Comparison of ENCODE assay signal across 7 cellular contexts in the genomic region with DNA sequence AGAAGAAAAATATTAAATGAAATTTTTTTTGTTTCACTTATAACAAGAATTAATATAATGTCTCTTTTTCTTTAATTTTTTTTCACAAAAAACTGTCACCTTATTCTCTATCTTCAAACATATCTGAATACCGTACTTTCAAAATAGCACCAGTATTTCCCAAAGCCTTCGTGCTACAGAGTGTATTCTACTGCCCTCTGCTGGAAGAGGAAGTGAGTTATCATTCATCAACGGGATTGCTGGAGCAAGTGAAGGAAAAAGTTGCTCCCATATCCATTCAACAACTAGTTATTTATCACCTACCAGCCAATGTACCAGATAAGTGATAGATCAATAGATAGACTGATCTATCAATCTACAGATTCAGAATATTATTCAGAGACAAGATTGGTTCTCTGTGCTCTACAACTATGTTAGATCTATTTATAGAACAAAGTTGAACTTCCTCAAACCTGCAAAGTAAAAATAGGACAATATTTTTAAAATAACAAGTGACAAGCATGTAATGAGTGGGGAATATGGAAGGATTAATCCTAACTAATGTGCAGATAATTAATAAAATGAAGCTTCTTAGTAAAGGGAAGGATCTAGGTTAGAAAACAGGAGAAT. TPM values are rescaled to one million over a fixed set of nuclear protein-coding genes. Genes with fewer than 3 reads are reported as not detected.
A peak's percentile ranks its signal among the peaks of the same experiment; 100 is the strongest.
DNase-seq lines count a peak whose midpoint lies in the region; ATAC-seq and TF ChIP-seq lines count a peak whose summit lies in the region.

No MANE protein-coding gene starts in this region.

- intact Hi-C loops in testis (cut with DNase I; ENCODE audit: low total_unique reads), result no loop called here

- no peak for TF ChIP-seq POLR2A in testis (IDR thresholded peaks at IDR 0.05)

- H3K27me3 ChIP-seq in GM06990 (replicated peaks; ENCODE audit: control insufficient read depth, insufficient read depth, low read length), result no peaks in the 10 kb centered on the region; the same call in 1 of the 2 replicates
- no peaks in the 10 kb centered on the region for H3K27me3 ChIP-seq in testis

- no peak overlapping the region for H3K27ac ChIP-seq in testis

- no peaks in the 10 kb centered on the region for H3K36me3 ChIP-seq in GM06990 (ENCODE audit: control insufficient read depth, insufficient read depth, low read length)
- no peaks in the 10 kb centered on the region for H3K36me3 ChIP-seq in testis (ENCODE audit: low read depth, missing control alignments)

- TF ChIP-seq CTCF in GM06990 (IDR thresholded peaks at IDR 0.05; ENCODE audit: insufficient read depth, low read length, poor library complexity, severe bottlenecking) (peak; percentile 76), testis (IDR thresholded peaks at IDR 0.05) (peak; percentile 12 to 65 (median 63))

- no peak overlapping the region for H3K4me3 ChIP-seq in GM06990 (replicated peaks; ENCODE audit: low read depth, low read length)
- H3K4me3 ChIP-seq in testis, result no peak overlapping the region

- H3K9me3 ChIP-seq in testis, result no peaks in the 10 kb centered on the region

- DNase-seq in GM06990 (ENCODE audit: extremely low read depth, insufficient read length) (no peak), M059J (ENCODE audit: low read depth) (peak; percentile 59), SW480 (ENCODE audit: low spot score) (peak; percentile 27), glomerular visceral epithelial cell (ENCODE audit: extremely low spot score) (peak; percentile 33), testis (peak; percentile 21)

- no peaks in the 10 kb centered on the region for H3K4me1 ChIP-seq in testis

- ATAC-seq in GM21619 (IDR thresholded peaks at IDR 0.05; ENCODE audit: unreplicated experiment) (peak; percentile 72), GM21367 (IDR thresholded peaks at IDR 0.05; ENCODE audit: unreplicated experiment) (no peak)

- 3 to 7% methylated on average over 3 of the region's 3 CpGs for WGBS in testis, 2 donors

RNA-seq across cellular contexts. Expression of a gene that starts 26.7 kb away (rescaled TPM):
- total RNA-seq in M059J (2014; rRNA removed; shearing (Covaris generic)), result 0.10 TPM in 1 of 2 replicates, not detected in the other
- under 1 TPM; 0.19 to 0.24 TPM for total RNA-seq in testis
- polyA plus RNA-seq in testis (ENCODE audit: insufficient read depth, low read depth, low replicate concordance), result 0.63 TPM
